19 cellular contexts compared by ENCODE assay signal in genomic region chr12:68445836-68446235, GRCh38.
DNase-seq lines count a peak whose midpoint lies in the region; ATAC-seq and TF ChIP-seq lines count a peak whose summit lies in the region.
"Had no signal": no experiment of that assay in that cellular context is flagged by ENCODE, and none has a peak within 500 bp of the region (broad histone marks: within the 10 kb centered on the region; RNA-seq: fewer than 3 reads in every experiment).

No MANE protein-coding gene starts in this region.

- no peak overlapping the region for H3K4ac ChIP-seq in H9 (ENCODE audit: low read depth, low read length)

- H2BK120ac ChIP-seq in H9 (ENCODE audit: low read depth, low read length, poor library complexity, severe bottlenecking) = no peak overlapping the region

- no TSS peak for BruUV-seq in A673 (replicated peaks; lab: Mats Ljungman, UMichigan)

- H3K9ac ChIP-seq in H9 (ENCODE audit: extremely low read depth, insufficient read length, low read length) (no peak overlapping the region), neural progenitor cell (no peak overlapping the region)

- no peak overlapping the region for H3K56ac ChIP-seq in H9 (ENCODE audit: insufficient read length, low read depth, low read length)

- H2BK5ac ChIP-seq in H9 (ENCODE audit: insufficient read length, low read length) = no peak overlapping the region

- H4K91ac ChIP-seq in H9 (ENCODE audit: insufficient read length, low read depth, low read length) = no peak overlapping the region

- H4K8ac ChIP-seq in H9 (replicated peaks; ENCODE audit: insufficient read length, low read depth, low read length) = no peak overlapping the region

- no peaks in the 10 kb centered on the region for H3K9me3 ChIP-seq in H9 (ENCODE audit: control insufficient read depth, low read depth, low read length)
- no peaks in the 10 kb centered on the region for H3K9me3 ChIP-seq in T-helper 17 cell (ENCODE audit: control insufficient read depth, low read length, poor library complexity, severe bottlenecking)
- peaks cover 14% of the 10 kb centered on the region for H3K9me3 ChIP-seq in neural progenitor cell (ENCODE audit: low read depth)
- H3K9me3 ChIP-seq in A673 (ENCODE audit: low read depth, low read length, poor library complexity, severe bottlenecking) = peaks cover 10% of the 10 kb centered on the region
- H3K9me3 ChIP-seq: neutrophil had no signal

- no peak overlapping the region for H2BK20ac ChIP-seq in H9 (ENCODE audit: low read depth, low read length, poor library complexity, severe bottlenecking)

- H3K79me2 ChIP-seq in H9 (ENCODE audit: insufficient read depth, low read length) = no peaks in the 10 kb centered on the region
- H3K79me2 ChIP-seq in neural progenitor cell (ENCODE audit: low read depth) = no peaks in the 10 kb centered on the region

- H2AFZ ChIP-seq in H9 (ENCODE audit: low read length) = no peak overlapping the region
- peak overlapping the region; percentile 57 for H2AFZ ChIP-seq in neural progenitor cell (replicated peaks)

- H3K4me1 ChIP-seq in H9 (ENCODE audit: insufficient read depth, low read length) = peaks cover 2% of the 10 kb centered on the region; the same call in 1 of the 2 replicates
- H3K4me1 ChIP-seq in neural progenitor cell = peaks cover 27% of the 10 kb centered on the region
- peaks cover 14% of the 10 kb centered on the region for H3K4me1 ChIP-seq in A673 (ENCODE audit: insufficient read depth, low read length, poor library complexity, severe bottlenecking)

- no CpG with 5 or more reads among the region's 1 CpG for WGBS in H9 (ENCODE audit: extremely low coverage, insufficient read length, low lambda C conversion rate)

- ATAC-seq in T-helper 17 cell (no peak), left lobe of liver (no peak)
- ATAC-seq: gastroesophageal sphincter had no signal

- no peak overlapping the region for H2AK5ac ChIP-seq in H9 (ENCODE audit: insufficient read length, low read length)

- no peaks in the 10 kb centered on the region for H3K79me1 ChIP-seq in H9 (ENCODE audit: insufficient read depth, low read depth, low read length, poor library complexity, severe bottlenecking)

- H3K36me3 ChIP-seq in neural progenitor cell (peaks cover 3% of the 10 kb centered on the region), A673 (ENCODE audit: insufficient read depth, low read length, poor library complexity, severe bottlenecking) (no peaks in the 10 kb centered on the region)
- H3K36me3 ChIP-seq: brain microvascular endothelial cell, gastroesophageal sphincter, neutrophil, tibial nerve had no signal

- no peak overlapping the region for H3T11ph ChIP-seq in H9 (ENCODE audit: low read length)

- H3K36me3 Mint-ChIP-seq in H9 (ENCODE audit: insufficient read depth in 1 of 3, low read depth in 3 of 3) (peaks cover 10 to 24% (median 16%) of the 10 kb centered on the region in 3 experiments), T-helper 17 cell (ENCODE audit: low read depth) (peaks cover 2% of the 10 kb centered on the region), neural progenitor cell (peaks cover 5% of the 10 kb centered on the region)

- no peak overlapping the region; a peak in 1 of 5 replicates for H3K4me3 Mint-ChIP-seq in H9
- H3K4me3 Mint-ChIP-seq in T-helper 17 cell = peak overlapping the region; percentile 43
- H3K4me3 Mint-ChIP-seq in neural progenitor cell = no peak overlapping the region
- H3K4me3 Mint-ChIP-seq: activated naive CD4-positive, alpha-beta T cell treated with anti-CD3 and anti-CD28 coated beads for 36 hours had no signal

- POLR2A ChIA-PET in A673 (lab: Charles Lee; ENCODE audit: low non-redundant PET) = no interaction called here

- no peak overlapping the region for H2BK12ac ChIP-seq in H9 (ENCODE audit: insufficient read length, low read depth, low read length)

- no peak overlapping the region for H3K4me3 ChIP-seq in fibroblast of mammary gland (ENCODE audit: control insufficient read depth, low read depth, low read length)
- no peak overlapping the region for H3K4me3 ChIP-seq in neural progenitor cell
- H3K4me3 ChIP-seq in A673 (ENCODE audit: low read depth, low read length, poor library complexity, severe bottlenecking) = no peak overlapping the region
- H3K4me3 ChIP-seq: gastroesophageal sphincter, tibial nerve had no signal

- TF ChIP-seq CTCF in H9 (conservative IDR thresholded peaks at IDR 0.05) (no peak), fibroblast of mammary gland (conservative IDR thresholded peaks at IDR 0.05; ENCODE audit: control insufficient read depth, insufficient read depth, low read depth, low read length) (no peak), neural progenitor cell (IDR thresholded peaks at IDR 0.05) (no peak), A673 (conservative IDR thresholded peaks at IDR 0.05; ENCODE audit: low read depth, low read length) (no peak)

- DNase-seq in H9 (no peak), T-helper 17 cell (no peak), fibroblast of mammary gland (ENCODE audit: low read depth) (peak; percentile 61), neural progenitor cell (ENCODE audit: low spot score) (no peak), A673 (ENCODE audit: low spot score) (no peak), left lobe of liver (ENCODE audit: low spot score) (no peak), T-helper 9 cell (no peak)
- DNase-seq: activated CD4-positive, alpha-beta T cell treated with anti-CD3 and anti-CD28 coated beads, Interleukin-2, amount 50 U/mL, for 4 hours; activated naive CD4-positive, alpha-beta T cell treated with anti-CD3 and anti-CD28 coated beads for 36 hours; brain microvascular endothelial cell; cortex of kidney; EL; Karpas-422; left colon; NCI-H1105; NCI-H524 had no signal

- no peaks in the 10 kb centered on the region for H3K27me3 Mint-ChIP-seq in H9 (ENCODE audit: low read depth)
- no peaks in the 10 kb centered on the region for H3K27me3 Mint-ChIP-seq in T-helper 17 cell
- H3K27me3 Mint-ChIP-seq in neural progenitor cell (ENCODE audit: insufficient read depth, low read depth) = peaks cover 5% of the 10 kb centered on the region

- no peak overlapping the region for H2BK15ac ChIP-seq in H9 (ENCODE audit: low read depth, low read length)

- H3K27me3 ChIP-seq in H9 (ENCODE audit: insufficient read depth, low read length) = no peaks in the 10 kb centered on the region
- no peaks in the 10 kb centered on the region for H3K27me3 ChIP-seq in neural progenitor cell
- H3K27me3 ChIP-seq in A673 (replicated peaks; ENCODE audit: insufficient read depth, low read depth, low read length, poor library complexity) = no peaks in the 10 kb centered on the region
- H3K27me3 ChIP-seq: brain microvascular endothelial cell, gastroesophageal sphincter, neutrophil, tibial nerve had no signal

- intact Hi-C loops in A673 (cut with micrococcal nuclease; ENCODE audit: unreplicated experiment) = no loop called here

- H3K14ac ChIP-seq in H9 (ENCODE audit: insufficient read depth, low read length) = no peak overlapping the region

- H3K23me2 ChIP-seq in H9 (ENCODE audit: insufficient read length, low read depth, low read length, poor library complexity, severe bottlenecking) = no peaks in the 10 kb centered on the region

- peaks cover 34% of the 10 kb centered on the region for H3F3A ChIP-seq in neural progenitor cell (ENCODE audit: low read depth)

- H3K9me3 Mint-ChIP-seq in H9 = peaks cover 19 to 27% of the 10 kb centered on the region in 2 experiments
- peaks cover 29% of the 10 kb centered on the region for H3K9me3 Mint-ChIP-seq in neural progenitor cell

- H4K5ac ChIP-seq in H9 (ENCODE audit: insufficient read length, low read depth, low read length) = no peak overlapping the region

- no peaks in the 10 kb centered on the region for H4K20me1 ChIP-seq in H9 (ENCODE audit: control insufficient read depth, insufficient read depth, insufficient read length)
- H4K20me1 ChIP-seq in neural progenitor cell (ENCODE audit: low read depth) = no peaks in the 10 kb centered on the region

- H3K27ac ChIP-seq in H9 (ENCODE audit: insufficient read length, low read depth, low read length) = no peak overlapping the region
- H3K27ac ChIP-seq in neural progenitor cell = peak overlapping the region; percentile 88
- H3K27ac ChIP-seq in A673 (ENCODE audit: low read depth, low read length, poor library complexity, severe bottlenecking) = no peak overlapping the region
- H3K27ac ChIP-seq: brain microvascular endothelial cell, gastroesophageal sphincter, neutrophil, tibial nerve had no signal

- H3K27ac Mint-ChIP-seq in H9 (peak overlapping the region; percentile 5 to 81 (median 24); a peak in 4 of 7 replicates), T-helper 17 cell (no peak overlapping the region), neural progenitor cell (no peak overlapping the region)
- H3K27ac Mint-ChIP-seq: activated naive CD4-positive, alpha-beta T cell treated with anti-CD3 and anti-CD28 coated beads for 36 hours had no signal

- no peak overlapping the region for H3K18ac ChIP-seq in H9 (ENCODE audit: insufficient read length, low read depth, low read length)

- CTCF ChIA-PET in A673 (lab: Charles Lee) = no interaction called here

- H3K4me2 ChIP-seq in H9 (ENCODE audit: insufficient read depth, insufficient read length, low read length) = no peak overlapping the region
- peak overlapping the region; percentile 24 for H3K4me2 ChIP-seq in neural progenitor cell

- no peak overlapping the region for H3K23ac ChIP-seq in H9 (ENCODE audit: insufficient read length, low read depth, low read length)

- H3K4me1 Mint-ChIP-seq in H9 = peaks cover 28 to 30% of the 10 kb centered on the region in 2 experiments
- peaks cover 47% of the 10 kb centered on the region for H3K4me1 Mint-ChIP-seq in T-helper 17 cell
- H3K4me1 Mint-ChIP-seq in neural progenitor cell = peaks cover 28% of the 10 kb centered on the region

Comparison
In these comparisons a context has a peak if more than half of its experiments do, and no peak if none do; other contexts are left out.
1. H3K27ac Mint-ChIP-seq: peak in H9 (3 of 3); none in T-helper 17 cell (single experiment) and neural progenitor cell (single experiment).